Comparison of ENCODE assay signal across 8 cellular contexts in the genomic region with DNA sequence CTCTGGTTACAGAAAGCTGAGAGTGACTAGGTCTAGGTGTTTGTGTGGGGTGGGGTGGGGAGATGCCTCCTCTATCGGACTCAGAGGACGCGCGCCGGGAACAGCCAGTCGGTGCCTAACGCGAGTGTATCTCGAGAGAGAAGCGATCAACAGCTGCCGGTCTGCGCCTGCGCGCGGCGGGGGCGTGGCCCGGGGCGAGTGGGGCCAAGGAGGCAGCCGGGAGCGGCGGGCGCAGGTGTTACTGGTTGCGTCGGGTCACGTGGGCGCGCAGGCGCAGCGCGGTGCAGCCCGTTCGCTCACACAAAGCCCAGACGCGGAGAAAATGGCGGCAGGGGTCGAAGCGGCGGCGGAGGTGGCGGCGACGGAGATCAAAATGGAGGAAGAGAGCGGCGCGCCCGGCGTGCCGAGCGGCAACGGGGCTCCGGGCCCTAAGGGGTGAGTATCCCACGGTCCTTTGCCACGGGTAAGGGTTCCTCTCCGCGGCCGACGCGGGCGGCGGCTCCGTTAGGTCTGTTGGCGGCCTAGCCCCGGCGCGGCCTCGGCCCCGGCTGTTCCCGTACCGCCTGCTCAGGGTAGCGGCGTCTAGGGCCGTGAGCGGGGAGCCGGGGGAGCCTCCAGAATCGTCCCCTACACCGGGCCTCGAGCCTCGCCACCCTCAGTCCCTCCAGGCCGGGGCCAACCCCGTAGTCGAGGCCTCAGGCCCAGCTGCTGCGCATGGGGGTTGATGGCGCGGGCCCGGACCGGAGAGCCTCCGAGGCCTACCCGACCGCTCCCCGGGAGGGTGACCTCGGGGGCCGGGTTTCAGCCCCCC. TPM values are rescaled to one million over a fixed set of nuclear protein-coding genes. Genes with fewer than 3 reads are reported as not detected.
DNase-seq lines count a peak whose midpoint lies in the region; ATAC-seq, FAIRE-seq and TF ChIP-seq lines count a peak whose summit lies in the region.

A gene with protein sequence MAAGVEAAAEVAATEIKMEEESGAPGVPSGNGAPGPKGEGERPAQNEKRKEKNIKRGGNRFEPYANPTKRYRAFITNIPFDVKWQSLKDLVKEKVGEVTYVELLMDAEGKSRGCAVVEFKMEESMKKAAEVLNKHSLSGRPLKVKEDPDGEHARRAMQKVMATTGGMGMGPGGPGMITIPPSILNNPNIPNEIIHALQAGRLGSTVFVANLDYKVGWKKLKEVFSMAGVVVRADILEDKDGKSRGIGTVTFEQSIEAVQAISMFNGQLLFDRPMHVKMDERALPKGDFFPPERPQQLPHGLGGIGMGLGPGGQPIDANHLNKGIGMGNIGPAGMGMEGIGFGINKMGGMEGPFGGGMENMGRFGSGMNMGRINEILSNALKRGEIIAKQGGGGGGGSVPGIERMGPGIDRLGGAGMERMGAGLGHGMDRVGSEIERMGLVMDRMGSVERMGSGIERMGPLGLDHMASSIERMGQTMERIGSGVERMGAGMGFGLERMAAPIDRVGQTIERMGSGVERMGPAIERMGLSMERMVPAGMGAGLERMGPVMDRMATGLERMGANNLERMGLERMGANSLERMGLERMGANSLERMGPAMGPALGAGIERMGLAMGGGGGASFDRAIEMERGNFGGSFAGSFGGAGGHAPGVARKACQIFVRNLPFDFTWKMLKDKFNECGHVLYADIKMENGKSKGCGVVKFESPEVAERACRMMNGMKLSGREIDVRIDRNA (plus strand): TSS at position 299 of the 811 bp plus-strand sequence. CDS start 24 bp downstream, at position 323.

- H3K27me3 ChIP-seq in keratinocyte (ENCODE audit: control insufficient read depth, extremely low read depth, insufficient read depth, low read length), result no peaks in the 10 kb centered on the region

- H3K4me3 ChIP-seq in AG10803 (ENCODE audit: low read length) (peak within 1 kb of the TSS; percentile 83), keratinocyte (ENCODE audit: control insufficient read depth in 2 of 3, extremely low read depth in 1 of 3, insufficient read depth in 2 of 3, low read depth in 1 of 3, low read length in 3 of 3) (peak within 1 kb of the TSS; percentile 72 to 95 (median 90))

- no peaks in the 10 kb centered on the region for H3K9me3 ChIP-seq in keratinocyte (ENCODE audit: control insufficient read depth, low read depth, low read length)

- H3K27ac ChIP-seq in keratinocyte (ENCODE audit: control insufficient read depth, insufficient read depth, low read length), result peak within 1 kb of the TSS; percentile 84

- FAIRE-seq in keratinocyte (lab: Jason Lieb, UNC), result peak; percentile 55

- H3K4me1 ChIP-seq in keratinocyte (ENCODE audit: control insufficient read depth, extremely low read depth, insufficient read depth, low read length), result peaks cover 16% of the 10 kb centered on the region

- no peak for TF ChIP-seq CTCF in AG10803 (conservative IDR thresholded peaks at IDR 0.05; ENCODE audit: low read length)
- TF ChIP-seq CTCF in keratinocyte (optimal IDR thresholded peaks at IDR 0.05 in 1 of 3, IDR thresholded peaks at IDR 0.05 in 1 of 3, conservative IDR thresholded peaks at IDR 0.05 in 1 of 3; ENCODE audit: extremely low read depth in 1 of 3, insufficient read depth in 2 of 3, low read length in 3 of 3), result no peak

- dilution Hi-C loops in keratinocyte (cut with MboI; ENCODE audit: extremely low pct_ligation_motif_present, low sequenced_read_pairs), result no loop called here

- H2AFZ ChIP-seq in keratinocyte (ENCODE audit: control insufficient read depth, low read length), result peak within 1 kb of the TSS; percentile 80

- H3K9ac ChIP-seq in keratinocyte (ENCODE audit: control insufficient read depth, extremely low read depth, insufficient read depth, low read length), result peak within 1 kb of the TSS; percentile 97

- ATAC-seq in GM19043 (IDR thresholded peaks at IDR 0.05; ENCODE audit: low read depth, unreplicated experiment), result peak; percentile 80
- ATAC-seq in HG03378 (IDR thresholded peaks at IDR 0.05; ENCODE audit: unreplicated experiment), result peak; percentile 61

- peaks cover 2% of the 10 kb centered on the region for H3K9me1 ChIP-seq in keratinocyte (ENCODE audit: control insufficient read depth, extremely low read depth, insufficient read depth, low read length)

- H3K79me2 ChIP-seq in keratinocyte (ENCODE audit: control insufficient read depth, insufficient read depth, low read length), result peaks cover 49% of the 10 kb centered on the region

- H3K4me2 ChIP-seq in keratinocyte (ENCODE audit: control insufficient read depth, extremely low read depth, insufficient read depth, low read depth, low read length), result peak within 1 kb of the TSS; percentile 87

- peaks cover 2 to 12% of the 10 kb centered on the region in 2 experiments for H3K36me3 ChIP-seq in keratinocyte (ENCODE audit: control insufficient read depth in 2 of 2, extremely low read depth in 1 of 2, insufficient read depth in 2 of 2, low read length in 2 of 2)

- DNase-seq in AG10803 (ENCODE audit: low read depth) (peak; percentile 96), NCI-H460 (ENCODE audit: extremely low read depth, low read depth) (peak; percentile 94), cerebellum (ENCODE audit: low spot score) (peak; percentile 99), keratinocyte (ENCODE audit: low read depth, low spot score) (peak; percentile 79)
- peak; percentile 100 for DNase-seq in activated CD4-positive, alpha-beta T cell treated with anti-CD3 and anti-CD28 coated beads for 1 hour
- peak; percentile 100 for DNase-seq in stimulated activated CD4-positive, alpha-beta T cell treated with anti-CD3 and anti-CD28 coated beads, Interleukin-15, amount 100 ng/mL, for 1 hour (ENCODE audit: low read depth in 1 of 2, low spot score in 1 of 2)

- H4K20me1 ChIP-seq in keratinocyte (ENCODE audit: control insufficient read depth, extremely low read depth, insufficient read depth, low read length), result peaks cover 18% of the 10 kb centered on the region

RNA-seq across cellular contexts. Expression of the gene that starts here (rescaled TPM):
- total RNA-seq in NCI-H460 (2014; rRNA removed; shearing (Covaris generic)), result 50.8 and 69.7 TPM in 2 replicates
- 119 and 127 TPM in 2 replicates for polyA plus RNA-seq in NCI-H460 (2014; cell fraction: nucleus; rRNA removed)
- 79.7 TPM for total RNA-seq in cerebellum
- polyA plus RNA-seq in keratinocyte, result 45.7 to 126 TPM (median 110 TPM) in 3 replicates
- 170 TPM for polyA plus RNA-seq in keratinocyte (2011; ENCODE audit: low read depth)
- 67.4 and 87.1 TPM in 2 replicates for polyA plus RNA-seq in keratinocyte (2011; cell fraction: cytosol; rRNA removed)
- 99.1 and 124 TPM in 2 replicates for polyA plus RNA-seq in keratinocyte (2011; cell fraction: nucleus; rRNA removed)
- 78.3 and 223 TPM in 2 replicates for polyA plus RNA-seq in keratinocyte (2012; ENCODE audit: low replicate concordance)
- 22.8 to 47.5 TPM (median 44.6 TPM) in 3 replicates for polyA minus RNA-seq in keratinocyte
- polyA minus RNA-seq in keratinocyte (2011; cell fraction: cytosol; rRNA and poly(A)+ RNA removed), result 93.0 TPM
- polyA minus RNA-seq in keratinocyte (2011; cell fraction: nucleus; rRNA and poly(A)+ RNA removed), result 54.0 and 57.5 TPM in 2 replicates

Comparison
In these comparisons a context has a peak if more than half of its experiments do, and no peak if none do; other contexts are left out.
1. Peak in every context shown above with its lines: DNase-seq, ATAC-seq, H3K4me3 ChIP-seq and H3K27ac ChIP-seq.